8 cellular contexts compared by ENCODE assay signal in the genomic region with DNA sequence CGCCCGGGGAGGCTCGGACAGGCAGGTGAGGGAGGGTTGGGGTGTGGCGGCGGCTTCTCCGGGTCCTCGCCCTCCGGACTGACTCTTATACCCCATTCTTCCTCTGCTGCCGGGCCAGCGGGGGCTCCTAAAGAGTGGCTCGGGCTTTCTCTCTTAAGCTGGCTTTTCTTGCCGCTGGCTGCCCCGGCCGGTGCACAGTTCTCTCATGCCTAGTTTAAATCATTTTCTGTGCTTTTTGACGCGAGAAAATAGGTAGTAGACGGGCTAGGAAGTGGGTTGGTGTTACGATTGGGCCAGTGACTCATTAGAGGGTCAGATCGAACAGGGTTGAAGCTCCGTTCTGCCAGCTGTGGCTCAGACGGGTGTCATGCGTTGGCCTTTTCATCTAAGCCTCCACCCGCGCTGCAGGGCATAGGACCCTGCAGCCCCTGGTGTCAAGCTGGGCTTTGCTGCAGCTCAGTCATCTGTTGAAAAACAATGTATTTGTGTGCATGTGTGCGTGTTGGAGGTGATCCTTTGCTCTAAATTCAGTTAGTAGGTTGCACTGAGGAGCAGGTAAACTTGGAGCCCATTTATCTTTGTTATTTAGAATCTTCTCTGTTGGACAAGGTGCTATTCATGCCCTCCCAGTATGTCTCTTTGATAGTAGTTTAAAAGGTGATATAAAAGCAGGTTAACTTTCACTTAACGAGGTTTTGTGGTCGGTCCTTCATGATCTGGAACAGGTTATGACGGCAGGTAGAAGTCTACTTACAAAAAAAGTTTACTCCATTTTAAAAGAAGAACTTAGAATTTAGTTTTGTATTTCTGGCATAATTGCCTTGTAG. TPM values are rescaled to one million over a fixed set of nuclear protein-coding genes. Genes with fewer than 3 reads are reported as not detected.
DNase-seq lines count a peak whose midpoint lies in the region; ATAC-seq and TF ChIP-seq lines count a peak whose summit lies in the region.

No MANE protein-coding gene starts in this region.

- H3K4me3 ChIP-seq in H7 (ENCODE audit: insufficient read depth, low read depth, low read length): peak overlapping the region; percentile 89
- H3K4me3 ChIP-seq in LNCaP clone FGC (ENCODE audit: low read depth, low read length): peak overlapping the region; percentile 83

- H3K36me3 Mint-ChIP-seq in activated B cell treated with CpG ODN at 0.5 μM for 24 hours (ENCODE audit: low read depth): peaks cover 11% of the 10 kb centered on the region

- POLR2A ChIA-PET in GM10248 (lab: Yijun Ruan, JAX) (interaction anchor here (0.6 to 0.7 kb wide), 4 partner anchors 7 to 34 kb away, joined by 4 to 6 read pairs (median 4); no protein-coding TSS in a partner anchor), activated B cell treated with CpG ODN at 0.5 μM for 24 hours (lab: Charles Lee) (interaction anchor here (0.5 to 7.6 kb wide), 43 partner anchors 9 to 957 kb away, joined by 3 to 102 read pairs (median 5); a partner anchor contains a TSS)

- H3K27me3 ChIP-seq in H7 (ENCODE audit: control insufficient read depth, insufficient read depth, low read length) (no peaks in the 10 kb centered on the region), layer of hippocampus (ENCODE audit: control insufficient read depth, insufficient read depth, low read length) (no peaks in the 10 kb centered on the region)

- no peaks in the 10 kb centered on the region for H3K27me3 Mint-ChIP-seq in activated B cell treated with CpG ODN at 0.5 μM for 24 hours

- peak overlapping the region; percentile 75 for H3K27ac ChIP-seq in layer of hippocampus (ENCODE audit: low read depth, low read length)

- DNase-seq in GM10248 (ENCODE audit: extremely low spot score) (peak; percentile 35), H7 (peak; percentile 55), LNCaP clone FGC (ENCODE audit: low read depth) (no peak), activated B cell treated with CpG ODN at 0.5 μM for 24 hours (no peak), middle frontal gyrus (ENCODE audit: extremely low spot score, low spot score) (no peak)
- peak; percentile 47 for DNase-seq in central memory CD4-positive, alpha-beta T cell
- peak; percentile 53 to 54 for DNase-seq in stimulated activated CD4-positive, alpha-beta T cell treated with anti-CD3 and anti-CD28 coated beads, Interleukin-2, amount 100 ng/mL, for 24 hours

- ATAC-seq in activated B cell treated with CpG ODN at 0.5 μM for 24 hours (ENCODE audit: low read depth): peak; percentile 53

- H3K4me3 Mint-ChIP-seq in activated B cell treated with CpG ODN at 0.5 μM for 24 hours: no peak overlapping the region

- intact Hi-C loops in activated B cell treated with CpG ODN at 0.5 μM for 24 hours (cut with micrococcal nuclease): loop anchor here (1.0 to 10.0 kb wide), 12 partner anchors 10 to 1298 kb away; a partner anchor contains a TSS

- peaks cover 19% of the 10 kb centered on the region for H3K4me1 Mint-ChIP-seq in activated B cell treated with CpG ODN at 0.5 μM for 24 hours

- CTCF ChIA-PET in GM10248 (lab: Yijun Ruan, JAX) (interaction anchor here (0.6 kb wide), 1 partner anchor 60 kb away, joined by 3 read pairs; no protein-coding TSS in a partner anchor), activated B cell treated with CpG ODN at 0.5 μM for 24 hours (lab: Charles Lee) (interaction anchor here (0.8 to 2.8 kb wide), 6 partner anchors 10 to 165 kb away, joined by 3 to 19 read pairs (median 4); no protein-coding TSS in a partner anchor)

- no peaks in the 10 kb centered on the region for H3K9me3 Mint-ChIP-seq in activated B cell treated with CpG ODN at 0.5 μM for 24 hours

- TF ChIP-seq CTCF in GM10248 (IDR thresholded peaks at IDR 0.05; ENCODE audit: control extremely low read depth, extremely low read depth, low read depth, missing control alignments) (no peak), LNCaP clone FGC (IDR thresholded peaks at IDR 0.05; ENCODE audit: control insufficient read depth, extremely low read depth, insufficient read depth) (no peak), activated B cell treated with CpG ODN at 0.5 μM for 24 hours (IDR thresholded peaks at IDR 0.05) (no peak)

- H3K36me3 ChIP-seq in H7 (replicated peaks; ENCODE audit: control insufficient read depth, insufficient read depth, low read length): no peaks in the 10 kb centered on the region

- peak overlapping the region; percentile 97 for H3K27ac Mint-ChIP-seq in activated B cell treated with CpG ODN at 0.5 μM for 24 hours

RNA-seq across cellular contexts. Expression of a gene that starts 0.8 kb away (rescaled TPM):
- total RNA-seq in H7 (2014; rRNA removed; shearing (Covaris generic)): 25.1 and 37.8 TPM in 2 replicates
- 112 and 135 TPM in 2 replicates for total RNA-seq in activated B cell treated with CpG ODN at 0.5 μM for 24 hours

Comparison
In these comparisons a context has a peak if more than half of its experiments do, and no peak if none do; other contexts are left out.
1. DNase-seq: peak in GM10248 (single experiment), H7 (single experiment), central memory CD4-positive, alpha-beta T cell (single experiment) and stimulated activated CD4-positive, alpha-beta T cell treated with anti-CD3 and anti-CD28 coated beads, Interleukin-2, amount 100 ng/mL, for 24 hours (2 of 2); none in LNCaP clone FGC (single experiment), activated B cell treated with CpG ODN at 0.5 μM for 24 hours (single experiment) and middle frontal gyrus (single experiment).